1 cellular context compared by ENCODE assay signal in genomic region chr11:110317516-110317932, GRCh38.
TF ChIP-seq lines count a peak whose summit lies in the region.

No MANE protein-coding gene starts in this region.

TF ChIP-seq in SK-N-SH, 30 proteins besides CTCF, POLR2A, EP300 and RAD21 (continued from another document):
- TF ChIP-seq, protein P1, sequence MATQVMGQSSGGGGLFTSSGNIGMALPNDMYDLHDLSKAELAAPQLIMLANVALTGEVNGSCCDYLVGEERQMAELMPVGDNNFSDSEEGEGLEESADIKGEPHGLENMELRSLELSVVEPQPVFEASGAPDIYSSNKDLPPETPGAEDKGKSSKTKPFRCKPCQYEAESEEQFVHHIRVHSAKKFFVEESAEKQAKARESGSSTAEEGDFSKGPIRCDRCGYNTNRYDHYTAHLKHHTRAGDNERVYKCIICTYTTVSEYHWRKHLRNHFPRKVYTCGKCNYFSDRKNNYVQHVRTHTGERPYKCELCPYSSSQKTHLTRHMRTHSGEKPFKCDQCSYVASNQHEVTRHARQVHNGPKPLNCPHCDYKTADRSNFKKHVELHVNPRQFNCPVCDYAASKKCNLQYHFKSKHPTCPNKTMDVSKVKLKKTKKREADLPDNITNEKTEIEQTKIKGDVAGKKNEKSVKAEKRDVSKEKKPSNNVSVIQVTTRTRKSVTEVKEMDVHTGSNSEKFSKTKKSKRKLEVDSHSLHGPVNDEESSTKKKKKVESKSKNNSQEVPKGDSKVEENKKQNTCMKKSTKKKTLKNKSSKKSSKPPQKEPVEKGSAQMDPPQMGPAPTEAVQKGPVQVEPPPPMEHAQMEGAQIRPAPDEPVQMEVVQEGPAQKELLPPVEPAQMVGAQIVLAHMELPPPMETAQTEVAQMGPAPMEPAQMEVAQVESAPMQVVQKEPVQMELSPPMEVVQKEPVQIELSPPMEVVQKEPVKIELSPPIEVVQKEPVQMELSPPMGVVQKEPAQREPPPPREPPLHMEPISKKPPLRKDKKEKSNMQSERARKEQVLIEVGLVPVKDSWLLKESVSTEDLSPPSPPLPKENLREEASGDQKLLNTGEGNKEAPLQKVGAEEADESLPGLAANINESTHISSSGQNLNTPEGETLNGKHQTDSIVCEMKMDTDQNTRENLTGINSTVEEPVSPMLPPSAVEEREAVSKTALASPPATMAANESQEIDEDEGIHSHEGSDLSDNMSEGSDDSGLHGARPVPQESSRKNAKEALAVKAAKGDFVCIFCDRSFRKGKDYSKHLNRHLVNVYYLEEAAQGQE (IDR thresholded peaks at IDR 0.05; ENCODE audit: low read depth, low read length), result no peak
- TF ChIP-seq, protein P2, sequence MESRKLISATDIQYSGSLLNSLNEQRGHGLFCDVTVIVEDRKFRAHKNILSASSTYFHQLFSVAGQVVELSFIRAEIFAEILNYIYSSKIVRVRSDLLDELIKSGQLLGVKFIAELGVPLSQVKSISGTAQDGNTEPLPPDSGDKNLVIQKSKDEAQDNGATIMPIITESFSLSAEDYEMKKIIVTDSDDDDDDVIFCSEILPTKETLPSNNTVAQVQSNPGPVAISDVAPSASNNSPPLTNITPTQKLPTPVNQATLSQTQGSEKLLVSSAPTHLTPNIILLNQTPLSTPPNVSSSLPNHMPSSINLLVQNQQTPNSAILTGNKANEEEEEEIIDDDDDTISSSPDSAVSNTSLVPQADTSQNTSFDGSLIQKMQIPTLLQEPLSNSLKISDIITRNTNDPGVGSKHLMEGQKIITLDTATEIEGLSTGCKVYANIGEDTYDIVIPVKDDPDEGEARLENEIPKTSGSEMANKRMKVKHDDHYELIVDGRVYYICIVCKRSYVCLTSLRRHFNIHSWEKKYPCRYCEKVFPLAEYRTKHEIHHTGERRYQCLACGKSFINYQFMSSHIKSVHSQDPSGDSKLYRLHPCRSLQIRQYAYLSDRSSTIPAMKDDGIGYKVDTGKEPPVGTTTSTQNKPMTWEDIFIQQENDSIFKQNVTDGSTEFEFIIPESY (IDR thresholded peaks at IDR 0.05; ENCODE audit: borderline replicate concordance, low read depth), result no peak
- TF ChIP-seq GABPA (IDR thresholded peaks at IDR 0.05; ENCODE audit: low read depth) (no peak), YY1 (IDR thresholded peaks at IDR 0.05; ENCODE audit: low read depth) (no peak), CHD2 (IDR thresholded peaks at IDR 0.05; ENCODE audit: low read length, partially characterized antibody) (peak; percentile 28), GATA2 (CRISPR knock-in tag; IDR thresholded peaks at IDR 0.05) (peak; percentile 81), POLR2AphosphoS5 (IDR thresholded peaks at IDR 0.05; ENCODE audit: low read depth, low read length) (no peak), MXI1 (IDR thresholded peaks at IDR 0.05; ENCODE audit: low read depth, low read length) (0 out of 2 replicates have a peak, but pooled peaks have one; percentile 10), TCF12 (IDR thresholded peaks at IDR 0.05) (peak; percentile 65), RCOR1 (IDR thresholded peaks at IDR 0.05; ENCODE audit: low read length) (no peak), TEAD4 (IDR thresholded peaks at IDR 0.05; ENCODE audit: borderline replicate concordance, insufficient read depth) (peak; percentile 28; the same call in 1 of the 2 replicates), EZH2phosphoT487 (IDR thresholded peaks at IDR 0.05; ENCODE audit: borderline replicate concordance, low read depth) (no peak), RFX5 (IDR thresholded peaks at IDR 0.05; ENCODE audit: low read length) (no peak), SMC3 (IDR thresholded peaks at IDR 0.05; ENCODE audit: low read depth, low read length) (no peak), FOXM1 (IDR thresholded peaks at IDR 0.05; ENCODE audit: low read depth) (no peak), NRF1 (IDR thresholded peaks at IDR 0.05; ENCODE audit: low read depth, low read length) (no peak), ELF1 (IDR thresholded peaks at IDR 0.05) (no peak), TAF1 (IDR thresholded peaks at IDR 0.05; ENCODE audit: borderline replicate concordance, low read depth, low read length) (no peak), SIN3A (IDR thresholded peaks at IDR 0.05; ENCODE audit: borderline replicate concordance, low read depth, low read length) (no peak), FOSL2 (IDR thresholded peaks at IDR 0.05; ENCODE audit: borderline replicate concordance, low read depth) (no peak), USF2 (IDR thresholded peaks at IDR 0.05; ENCODE audit: borderline replicate concordance, low read depth, low read length) (no peak), RXRA (IDR thresholded peaks at IDR 0.05; ENCODE audit: borderline replicate concordance, low read depth) (no peak)
- TF ChIP-seq, protein P3, sequence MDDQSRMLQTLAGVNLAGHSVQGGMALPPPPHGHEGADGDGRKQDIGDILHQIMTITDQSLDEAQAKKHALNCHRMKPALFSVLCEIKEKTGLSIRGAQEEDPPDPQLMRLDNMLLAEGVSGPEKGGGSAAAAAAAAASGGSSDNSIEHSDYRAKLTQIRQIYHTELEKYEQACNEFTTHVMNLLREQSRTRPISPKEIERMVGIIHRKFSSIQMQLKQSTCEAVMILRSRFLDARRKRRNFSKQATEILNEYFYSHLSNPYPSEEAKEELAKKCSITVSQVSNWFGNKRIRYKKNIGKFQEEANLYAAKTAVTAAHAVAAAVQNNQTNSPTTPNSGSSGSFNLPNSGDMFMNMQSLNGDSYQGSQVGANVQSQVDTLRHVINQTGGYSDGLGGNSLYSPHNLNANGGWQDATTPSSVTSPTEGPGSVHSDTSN (IDR thresholded peaks at IDR 0.05), result peak; percentile 75
- TF ChIP-seq, protein P4, sequence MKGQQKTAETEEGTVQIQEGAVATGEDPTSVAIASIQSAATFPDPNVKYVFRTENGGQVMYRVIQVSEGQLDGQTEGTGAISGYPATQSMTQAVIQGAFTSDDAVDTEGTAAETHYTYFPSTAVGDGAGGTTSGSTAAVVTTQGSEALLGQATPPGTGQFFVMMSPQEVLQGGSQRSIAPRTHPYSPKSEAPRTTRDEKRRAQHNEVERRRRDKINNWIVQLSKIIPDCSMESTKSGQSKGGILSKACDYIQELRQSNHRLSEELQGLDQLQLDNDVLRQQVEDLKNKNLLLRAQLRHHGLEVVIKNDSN (IDR thresholded peaks at IDR 0.05; ENCODE audit: borderline replicate concordance, low read depth), result no peak
